Comparison of ENCODE assay signal across 13 cellular contexts in the genomic region with DNA sequence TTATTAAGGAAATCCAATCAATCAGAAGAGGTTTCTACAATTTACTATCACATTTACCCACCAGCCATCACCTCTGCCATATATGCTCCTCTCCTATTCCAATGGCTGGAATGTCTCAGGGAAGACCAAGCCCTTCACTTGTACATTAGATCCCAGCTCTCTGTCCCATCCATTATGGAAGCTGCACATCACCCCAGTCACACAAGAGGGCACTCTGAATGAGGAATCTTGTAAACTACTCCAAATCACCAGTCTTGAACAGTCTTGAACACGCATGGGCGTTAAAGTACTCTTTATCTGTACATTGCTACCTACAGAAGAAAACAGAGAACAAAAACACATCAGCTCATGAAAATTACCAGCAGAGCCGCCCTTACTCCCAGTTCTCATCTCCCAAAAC. TPM values are rescaled to one million over a fixed set of nuclear protein-coding genes. Genes with fewer than 3 reads are reported as not detected.
DNase-seq lines count a peak whose midpoint lies in the region; ATAC-seq and TF ChIP-seq lines count a peak whose summit lies in the region.
"Had no signal": no experiment of that assay in that cellular context is flagged by ENCODE, and none has a peak within 500 bp of the region (broad histone marks: within the 10 kb centered on the region; RNA-seq: fewer than 3 reads in every experiment).

No MANE protein-coding gene starts in this region.

- POLR2A ChIA-PET in naive thymus-derived CD8-positive, alpha-beta T cell (lab: Charles Lee) = no interaction called here

- no peak overlapping the region for H3K4me3 Mint-ChIP-seq in naive thymus-derived CD8-positive, alpha-beta T cell
- H3K4me3 Mint-ChIP-seq: activated naive CD4-positive, alpha-beta T cell treated with anti-CD3 and anti-CD28 coated beads, Interleukin-2, amount 10 ng/mL, durations not matched to agents 7 days and 5 days; mesothelial cell of epicardium had no signal

- H3K27ac ChIP-seq in brain microvascular endothelial cell (no peak overlapping the region), ovary (no peak overlapping the region)
- H3K27ac ChIP-seq: KMS-11, right atrium auricular region had no signal

- peak; percentile 34 for TF ChIP-seq CTCF in LNCaP clone FGC (IDR thresholded peaks at IDR 0.05; ENCODE audit: control insufficient read depth, extremely low read depth, insufficient read depth)
- peak; percentile 60 for TF ChIP-seq CTCF in brain microvascular endothelial cell (IDR thresholded peaks at IDR 0.05; ENCODE audit: low read depth, low read length, missing control alignments)
- no peak for TF ChIP-seq CTCF in ovary (IDR thresholded peaks at IDR 0.05)

- H3K36me3 ChIP-seq in brain microvascular endothelial cell (replicated peaks) = no peaks in the 10 kb centered on the region
- no peaks in the 10 kb centered on the region for H3K36me3 ChIP-seq in ovary

- intact Hi-C loops in ovary (cut with DNase I) = no loop called here

- in situ Hi-C loops in brain microvascular endothelial cell (cut with HindIII; ENCODE audit: low pct_ligation_motif_present, low sequenced_read_pairs) = no loop called here

- peaks cover 0 to 13% (median 6%) of the 10 kb centered on the region in 9 donors for H3K9me3 Mint-ChIP-seq in naive thymus-derived CD8-positive, alpha-beta T cell

- peaks cover 21 to 34% (median 31%) of the 10 kb centered on the region in 3 donors for H3K36me3 Mint-ChIP-seq in naive thymus-derived CD8-positive, alpha-beta T cell

- H3K9me3 ChIP-seq in ovary = no peaks in the 10 kb centered on the region
- H3K9me3 ChIP-seq: right atrium auricular region had no signal

- H3K27ac Mint-ChIP-seq in naive thymus-derived CD8-positive, alpha-beta T cell = peak overlapping the region in 3 of 10 donors; percentile 5 to 25 (median 7)
- H3K27ac Mint-ChIP-seq: activated naive CD4-positive, alpha-beta T cell treated with anti-CD3 and anti-CD28 coated beads, Interleukin-2, amount 10 ng/mL, durations not matched to agents 7 days and 5 days; mesothelial cell of epicardium had no signal

- TF ChIP-seq EP300 in ovary (IDR thresholded peaks at IDR 0.05) = no peak

- DNase-seq in ELF-1 (ENCODE audit: low read depth, low spot score) (peak; percentile 15), LNCaP clone FGC (ENCODE audit: low read depth) (no peak), brain microvascular endothelial cell (peak; percentile 16), left kidney (ENCODE audit: low read depth, low spot score) (peak; percentile 50), ovary (no peak), NCI-H1436 (lab: John Stamatoyannopoulos, UW) (no peak)
- DNase-seq in activated CD4-positive, alpha-beta T cell treated with anti-CD3 and anti-CD28 coated beads for 1 hour = no peak
- DNase-seq in naive thymus-derived CD8-positive, alpha-beta T cell = no peak
- DNase-seq: activated CD4-positive, CD25-positive, alpha-beta regulatory T cell treated with anti-CD3 and anti-CD28 coated beads, Interleukin-2, amount 50 U/mL, for 72 hours; activated naive CD4-positive, alpha-beta T cell treated with anti-CD3 and anti-CD28 coated beads, Interleukin-2, amount 10 ng/mL, durations not matched to agents 7 days and 5 days had no signal

- no peak for ATAC-seq in naive thymus-derived CD8-positive, alpha-beta T cell

- H3K4me3 ChIP-seq in LNCaP clone FGC (ENCODE audit: low read depth, low read length) = no peak overlapping the region
- H3K4me3 ChIP-seq in brain microvascular endothelial cell (ENCODE audit: low read depth, low read length) = no peak overlapping the region
- no peak overlapping the region for H3K4me3 ChIP-seq in ovary
- H3K4me3 ChIP-seq: right atrium auricular region had no signal

- no peaks in the 10 kb centered on the region for H3K27me3 Mint-ChIP-seq in naive thymus-derived CD8-positive, alpha-beta T cell
- H3K27me3 Mint-ChIP-seq: activated naive CD4-positive, alpha-beta T cell treated with anti-CD3 and anti-CD28 coated beads, Interleukin-2, amount 10 ng/mL, durations not matched to agents 7 days and 5 days had no signal

- no peak for TF ChIP-seq POLR2A in ovary (IDR thresholded peaks at IDR 0.05)

- H3K4me1 ChIP-seq in ovary (ENCODE audit: insufficient read depth) = no peaks in the 10 kb centered on the region
- H3K4me1 ChIP-seq: right atrium auricular region had no signal

- H3K27me3 ChIP-seq in brain microvascular endothelial cell (replicated peaks) = no peaks in the 10 kb centered on the region
- no peaks in the 10 kb centered on the region for H3K27me3 ChIP-seq in ovary
- H3K27me3 ChIP-seq: right atrium auricular region had no signal

- WGBS in ovary, 3 donors = 94 to 96% (median 95%) methylated on average over 3 of the region's 3 CpGs

- peaks cover 0 to 2% (median 0%) of the 10 kb centered on the region in 4 donors for H3K4me1 Mint-ChIP-seq in naive thymus-derived CD8-positive, alpha-beta T cell
- H3K4me1 Mint-ChIP-seq: activated naive CD4-positive, alpha-beta T cell treated with anti-CD3 and anti-CD28 coated beads, Interleukin-2, amount 10 ng/mL, durations not matched to agents 7 days and 5 days; mesothelial cell of epicardium had no signal

RNA-seq across cellular contexts. Expression of gene ZC3H8, which starts 38.7 kb away (rescaled TPM):
- total RNA-seq in ovary = 10 to 100 TPM in 4 of 7 donors, 1 to 10 TPM in 3; 4.9 to 36.2 (median 10.9) TPM
- 10 to 100 TPM in 1 of 2 donors, 1 to 10 TPM in 1; 6.0 to 14.5 TPM for polyA plus RNA-seq in ovary
- 10 to 100 TPM; 22.2 to 29.4 TPM for total RNA-seq in naive thymus-derived CD8-positive, alpha-beta T cell
- polyA plus RNA-seq in naive thymus-derived CD8-positive, alpha-beta T cell = 10 to 100 TPM; 10.6 to 17.3 (median 11.9) TPM

RNA-seq across cellular contexts. Expression of gene ZC3H6, which starts 59.2 kb away (rescaled TPM):
- total RNA-seq in ovary = 10 to 100 TPM in 6 of 7 donors, 1 to 10 TPM in 1; 8.8 to 30.1 (median 25.1) TPM
- polyA plus RNA-seq in ovary = 1 to 10 TPM; 4.6 to 8.7 TPM
- 10 to 100 TPM; 29.1 to 33.3 TPM for total RNA-seq in naive thymus-derived CD8-positive, alpha-beta T cell
- 10 to 100 TPM in 1 of 3 donors, 1 to 10 TPM in 2; 5.0 to 10.3 (median 9.0) TPM for polyA plus RNA-seq in naive thymus-derived CD8-positive, alpha-beta T cell

Comparison
In these comparisons a context has a peak if more than half of its experiments do, and no peak if none do; other contexts are left out.
1. DNase-seq: peak in ELF-1 (single experiment), brain microvascular endothelial cell (single experiment) and left kidney (single experiment); none in LNCaP clone FGC (single experiment), activated CD4-positive, alpha-beta T cell treated with anti-CD3 and anti-CD28 coated beads for 1 hour (single experiment), ovary (0 of 5), NCI-H1436 (single experiment) and naive thymus-derived CD8-positive, alpha-beta T cell (0 of 10).
2. CTCF ChIP-seq: peak in LNCaP clone FGC (single experiment) and brain microvascular endothelial cell (single experiment); none in ovary (0 of 3).